Comparison of ENCODE assay signal across 9 cellular contexts in genomic region chr12:40312982-40313576, GRCh38.
DNase-seq lines count a peak whose midpoint lies in the region; ATAC-seq and TF ChIP-seq lines count a peak whose summit lies in the region.
"Had no signal": no experiment of that assay in that cellular context is flagged by ENCODE, and none has a peak within 500 bp of the region (broad histone marks: within the 10 kb centered on the region; RNA-seq: fewer than 3 reads in every experiment).

No MANE protein-coding gene starts in this region.

- in situ Hi-C loops in gastrocnemius medialis (cut with MboI; ENCODE audit: low sequenced_read_pairs in 4 of 4) = loop anchor here in 1 of 4 donors (10.0 kb wide), 1 partner anchor 158 kb away; no protein-coding TSS in a partner anchor

- peaks cover 0 to 11% of the 10 kb centered on the region in 2 donors for H3K36me3 ChIP-seq in gastrocnemius medialis

- no peak overlapping the region for H3K4me3 Mint-ChIP-seq in effector memory CD8-positive, alpha-beta T cell

- no peaks in the 10 kb centered on the region for H3K27me3 ChIP-seq in gastrocnemius medialis

- H3K36me3 Mint-ChIP-seq in effector memory CD8-positive, alpha-beta T cell (ENCODE audit: insufficient read depth) = no peaks in the 10 kb centered on the region

- no peaks in the 10 kb centered on the region for H3K4me1 Mint-ChIP-seq in effector memory CD8-positive, alpha-beta T cell (ENCODE audit: low read depth in 2 of 2)

- intact Hi-C loops in gastrocnemius medialis (cut with DNase I; ENCODE audit: low total_unique reads) = loop anchor here (5.0 kb wide), 1 partner anchor 76 kb away; no protein-coding TSS in a partner anchor

- H3K9me3 Mint-ChIP-seq in effector memory CD8-positive, alpha-beta T cell = no peaks in the 10 kb centered on the region

- no peak for ATAC-seq in gastrocnemius medialis
- no peak for ATAC-seq in effector memory CD8-positive, alpha-beta T cell (replicated peaks)

- H3K9me3 ChIP-seq in gastrocnemius medialis = no peaks in the 10 kb centered on the region

- no peak overlapping the region for H3K27ac ChIP-seq in gastrocnemius medialis

- no peak for TF ChIP-seq CTCF in gastrocnemius medialis (IDR thresholded peaks at IDR 0.05 in 4 of 5, conservative IDR thresholded peaks at IDR 0.05 in 1 of 5)

- no peak for TF ChIP-seq POLR2A in gastrocnemius medialis (IDR thresholded peaks at IDR 0.05)

- DNase-seq in AG20443 (ENCODE audit: low spot score) (peak; percentile 34), HT-29 (ENCODE audit: low spot score) (peak; percentile 7), amniotic stem cell (lab: John Stamatoyannopoulos, UW) (peak; percentile 14), left kidney (ENCODE audit: low read depth, low spot score) (peak; percentile 14), gastrocnemius medialis (no peak), HuH-7.5 (ENCODE audit: low spot score) (no peak)
- DNase-seq in effector memory CD8-positive, alpha-beta T cell = no peak
- DNase-seq in effector CD8-positive, alpha-beta T cell (lab: John Stamatoyannopoulos, UW) = no peak
- DNase-seq: cortex of kidney had no signal

- no peaks in the 10 kb centered on the region for H3K27me3 Mint-ChIP-seq in effector memory CD8-positive, alpha-beta T cell

- H3K4me1 ChIP-seq in gastrocnemius medialis = no peaks in the 10 kb centered on the region

- no peak overlapping the region for H3K4me3 ChIP-seq in gastrocnemius medialis

- H3K27ac Mint-ChIP-seq in effector memory CD8-positive, alpha-beta T cell = no peak overlapping the region

Comparison
In these comparisons a context has a peak if more than half of its experiments do, and no peak if none do; other contexts are left out.
1. DNase-seq: peak in AG20443 (single experiment), HT-29 (single experiment), amniotic stem cell (single experiment) and left kidney (single experiment); none in gastrocnemius medialis (0 of 2), effector memory CD8-positive, alpha-beta T cell (0 of 3), effector CD8-positive, alpha-beta T cell (single experiment) and HuH-7.5 (single experiment).